14 cellular contexts compared by ENCODE assay signal in the genomic region with DNA sequence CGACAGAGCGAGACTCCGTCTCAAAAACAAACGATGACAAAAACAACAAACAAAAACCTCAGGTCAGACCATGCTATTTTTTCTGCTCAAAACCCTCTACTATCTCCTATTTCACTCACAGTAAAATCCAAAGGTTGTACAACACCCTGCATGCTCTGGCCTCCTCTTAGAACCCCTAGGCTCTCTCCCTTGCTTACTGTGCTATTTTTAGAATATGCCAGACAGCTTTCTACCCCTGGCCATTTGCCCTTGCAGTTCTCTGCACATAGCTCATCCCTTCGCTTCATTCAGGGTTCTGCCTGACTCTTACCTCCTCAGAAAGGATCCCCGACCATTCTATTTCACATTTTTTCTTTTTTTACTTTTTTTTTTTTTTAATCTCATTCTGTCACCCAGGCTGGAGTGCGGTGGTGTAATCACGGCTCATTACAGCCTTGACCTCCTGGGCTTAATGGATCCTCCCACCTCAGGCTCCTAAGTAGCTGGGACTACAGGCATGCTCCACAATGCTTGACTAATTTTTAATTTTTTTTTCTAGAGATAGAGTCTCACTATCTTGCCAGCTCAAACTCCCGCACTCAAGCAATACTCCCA. TPM values are rescaled to one million over a fixed set of nuclear protein-coding genes. Genes with fewer than 3 reads are reported as not detected.
A peak's percentile ranks its signal among the peaks of the same experiment; 100 is the strongest.
DNase-seq lines count a peak whose midpoint lies in the region; ATAC-seq and TF ChIP-seq lines count a peak whose summit lies in the region.
"Had no signal": no experiment of that assay in that cellular context is flagged by ENCODE, and none has a peak within 500 bp of the region (broad histone marks: within the 10 kb centered on the region; RNA-seq: fewer than 3 reads in every experiment).

No MANE protein-coding gene starts in this region.

- no peak overlapping the region for H3K4me3 ChIP-seq in BLaER1 treated with 17β-estradiol and CSF1 and Interleukin-3, amounts not matched to agents 10 nM and 100 nM
- no peak overlapping the region for H3K4me3 ChIP-seq in Loucy (ENCODE audit: low read length, poor library complexity, severe bottlenecking)
- H3K4me3 ChIP-seq in mesodermal cell (ENCODE audit: extremely low read depth, insufficient read depth, low read length, poor library complexity, severe bottlenecking), result no peak overlapping the region
- no peak overlapping the region for H3K4me3 ChIP-seq in transverse colon
- H3K4me3 ChIP-seq in lower leg skin (ENCODE audit: low read depth, poor library complexity, severe bottlenecking), result no peak overlapping the region
- H3K4me3 ChIP-seq in neuronal stem cell (ENCODE audit: low read length in 2 of 2), result no peak overlapping the region
- H3K4me3 ChIP-seq: HAP-1 had no signal

- no peak for TF ChIP-seq CTCF in Loucy (conservative IDR thresholded peaks at IDR 0.05; ENCODE audit: low read length)
- no peak for TF ChIP-seq CTCF in brain (conservative IDR thresholded peaks at IDR 0.05)
- TF ChIP-seq CTCF in transverse colon (IDR thresholded peaks at IDR 0.05), result no peak
- no peak for TF ChIP-seq CTCF in lower leg skin (IDR thresholded peaks at IDR 0.05)

- TF ChIP-seq EP300 in transverse colon (IDR thresholded peaks at IDR 0.05; ENCODE audit: low read depth), result no peak

- H3K9ac ChIP-seq in BLaER1 treated with 17β-estradiol and CSF1 and Interleukin-3, amounts not matched to agents 10 nM and 100 nM, result peak overlapping the region in 7 of 11 experiments; percentile 6 to 54 (median 35); a peak in 8 of 22 replicates
- H3K9ac ChIP-seq in Loucy (ENCODE audit: low read depth, low read length, poor library complexity, severe bottlenecking), result peak overlapping the region; percentile 22
- H3K9ac ChIP-seq in neuronal stem cell (ENCODE audit: low read depth, low read length, poor library complexity), result no peak overlapping the region

- H2BK5ac ChIP-seq in neuronal stem cell (ENCODE audit: low read length), result no peak overlapping the region

- no peak overlapping the region for H2BK15ac ChIP-seq in neuronal stem cell (ENCODE audit: low read length)

- no peak for DNase-seq in transverse colon
- DNase-seq in lower leg skin (ENCODE audit: low spot score in 2 of 2), result no peak
- DNase-seq in activated T-cell treated with anti-CD3 and anti-CD28 coated beads, Interleukin-2, amount 50 U/mL, for 4 hours, result no peak
- no peak for DNase-seq in neuronal stem cell (ENCODE audit: low spot score)
- DNase-seq: activated B cell treated with CpG ODN at 0.5 μM for 24 hours; effector memory CD4-positive, alpha-beta T cell; nucleus accumbens; stimulated activated CD4-positive, alpha-beta T cell treated with anti-CD3 and anti-CD28 coated beads, Interleukin-1b, Interleukin-23, amount 100 ng/mL, for 48 hours had no signal

- no peaks in the 10 kb centered on the region for H3K9me3 ChIP-seq in BLaER1 treated with 17β-estradiol and CSF1 and Interleukin-3, amounts not matched to agents 10 nM and 100 nM (replicated peaks in 1 of 11)
- H3K9me3 ChIP-seq in Loucy (ENCODE audit: insufficient read depth, low read depth, low read length) (no peaks in the 10 kb centered on the region), mesodermal cell (ENCODE audit: control insufficient read depth, low read length) (no peaks in the 10 kb centered on the region), transverse colon (no peaks in the 10 kb centered on the region), neuronal stem cell (replicated peaks in 1 of 2; ENCODE audit: control insufficient read depth in 2 of 2, insufficient read depth in 1 of 2, low read depth in 1 of 2, low read length in 2 of 2) (no peaks in the 10 kb centered on the region)
- H3K9me3 ChIP-seq: HAP-1 had no signal

- H2BK12ac ChIP-seq in neuronal stem cell (ENCODE audit: low read length), result no peak overlapping the region

- no peak overlapping the region for H3K4me3 Mint-ChIP-seq in brain
- H3K4me3 Mint-ChIP-seq in activated T-cell treated with anti-CD3 and anti-CD28 coated beads, Interleukin-2, amount 50 U/mL, for 4 hours, result no peak overlapping the region
- H3K4me3 Mint-ChIP-seq: activated B cell treated with CpG ODN at 0.5 μM for 24 hours had no signal

- no peak overlapping the region for H2BK120ac ChIP-seq in neuronal stem cell (ENCODE audit: low read depth, low read length)

- peaks cover 0 to 11% (median 0%) of the 10 kb centered on the region in 11 experiments; a peak in 3 of 22 replicates for H4K20me1 ChIP-seq in BLaER1 treated with 17β-estradiol and CSF1 and Interleukin-3, amounts not matched to agents 10 nM and 100 nM
- H4K20me1 ChIP-seq in Loucy (ENCODE audit: insufficient read depth, low read length, poor library complexity, severe bottlenecking), result no peaks in the 10 kb centered on the region

- no peak overlapping the region for H2AK5ac ChIP-seq in neuronal stem cell (ENCODE audit: low read depth, low read length)

- H3K9me3 Mint-ChIP-seq in brain, result no peaks in the 10 kb centered on the region
- H3K9me3 Mint-ChIP-seq in activated T-cell treated with anti-CD3 and anti-CD28 coated beads, Interleukin-2, amount 50 U/mL, for 4 hours, result no peaks in the 10 kb centered on the region
- H3K9me3 Mint-ChIP-seq: activated B cell treated with CpG ODN at 0.5 μM for 24 hours had no signal

- no peak overlapping the region for H3K18ac ChIP-seq in neuronal stem cell (ENCODE audit: low read length)

- no peaks in the 10 kb centered on the region for H3K9me2 ChIP-seq in Loucy (replicated peaks; ENCODE audit: low read depth, low read length)

- no peak for ATAC-seq in activated T-cell treated with anti-CD3 and anti-CD28 coated beads, Interleukin-2, amount 50 U/mL, for 4 hours

- H3K79me1 ChIP-seq in neuronal stem cell (ENCODE audit: low read depth, low read length), result peaks cover 2% of the 10 kb centered on the region

- no peak overlapping the region for H4K91ac ChIP-seq in neuronal stem cell (ENCODE audit: low read depth, low read length, poor library complexity)

- H3K23ac ChIP-seq in neuronal stem cell (ENCODE audit: low read depth, low read length, poor library complexity), result no peak overlapping the region

- peak overlapping the region; percentile 10 to 74 (median 54); a peak in 21 of 22 replicates for H3K4me2 ChIP-seq in BLaER1 treated with 17β-estradiol and CSF1 and Interleukin-3, amounts not matched to agents 10 nM and 100 nM
- H3K4me2 ChIP-seq in Loucy (ENCODE audit: low read depth, low read length, poor library complexity, severe bottlenecking), result no peak overlapping the region
- no peak overlapping the region for H3K4me2 ChIP-seq in neuronal stem cell (ENCODE audit: insufficient read depth, low read length, poor library complexity, severe bottlenecking)

- 82 to 94% methylated on average over 8 to 9 of the region's 9 CpGs for WGBS in mesodermal cell (ENCODE audit: insufficient coverage in 2 of 2), 2 experiments
- WGBS in transverse colon (ENCODE audit: low coverage in 1 of 2), 2 donors, result 85 to 92% methylated on average over 8 to 9 of the region's 9 CpGs
- 90 to 91% methylated on average over 9 of the region's 9 CpGs for WGBS in lower leg skin, 2 donors
- WGBS in neuronal stem cell (ENCODE audit: extremely low coverage in 2 of 2, insufficient read length in 2 of 2, insufficient replicate concordance in 1 of 2), 2 donors, result no CpG with 5 or more reads among the region's 9 CpGs

- H2AFZ ChIP-seq in Loucy (ENCODE audit: low read length) (no peak overlapping the region), neuronal stem cell (ENCODE audit: low read length) (no peak overlapping the region)

- H3F3A ChIP-seq in Loucy (ENCODE audit: low read depth), result no peaks in the 10 kb centered on the region

- peak overlapping the region in 4 of 5 experiments; percentile 47 to 94 (median 75) for H3K27ac Mint-ChIP-seq in brain
- H3K27ac Mint-ChIP-seq: activated B cell treated with CpG ODN at 0.5 μM for 24 hours had no signal

- peaks cover 15% of the 10 kb centered on the region for H3K4me1 Mint-ChIP-seq in brain
- peaks cover 6% of the 10 kb centered on the region for H3K4me1 Mint-ChIP-seq in activated T-cell treated with anti-CD3 and anti-CD28 coated beads, Interleukin-2, amount 50 U/mL, for 4 hours (ENCODE audit: low read depth)

- no peak overlapping the region for H4K8ac ChIP-seq in neuronal stem cell (ENCODE audit: low read depth, low read length)

- peaks cover 36% of the 10 kb centered on the region for H3K36me3 Mint-ChIP-seq in brain
- peaks cover 13% of the 10 kb centered on the region for H3K36me3 Mint-ChIP-seq in activated T-cell treated with anti-CD3 and anti-CD28 coated beads, Interleukin-2, amount 50 U/mL, for 4 hours (ENCODE audit: insufficient read depth)

- TF ChIP-seq POLR2A in transverse colon (IDR thresholded peaks at IDR 0.05) (no peak), lower leg skin (IDR thresholded peaks at IDR 0.05) (no peak)

- H3K27me3 Mint-ChIP-seq in brain, result no peaks in the 10 kb centered on the region
- no peaks in the 10 kb centered on the region for H3K27me3 Mint-ChIP-seq in activated T-cell treated with anti-CD3 and anti-CD28 coated beads, Interleukin-2, amount 50 U/mL, for 4 hours (ENCODE audit: low read depth)
- H3K27me3 Mint-ChIP-seq: activated B cell treated with CpG ODN at 0.5 μM for 24 hours had no signal

- H3K4ac ChIP-seq in neuronal stem cell (ENCODE audit: low read length), result no peak overlapping the region

- H3K27me3 ChIP-seq in BLaER1 treated with 17β-estradiol and CSF1 and Interleukin-3, amounts not matched to agents 10 nM and 100 nM, result no peaks in the 10 kb centered on the region
- no peaks in the 10 kb centered on the region for H3K27me3 ChIP-seq in Loucy (ENCODE audit: insufficient read depth, low read length, poor library complexity, severe bottlenecking)
- no peaks in the 10 kb centered on the region for H3K27me3 ChIP-seq in transverse colon
- H3K27me3 ChIP-seq in neuronal stem cell (ENCODE audit: control insufficient read depth in 3 of 3, insufficient read depth in 3 of 3, low read depth in 1 of 3, low read length in 3 of 3), result no peaks in the 10 kb centered on the region

- intact Hi-C loops in transverse colon (cut with DNase I; ENCODE audit: low total_unique reads) (no loop called here), lower leg skin (cut with DNase I; ENCODE audit: low total_unique reads) (no loop called here)

- H3K36me3 ChIP-seq in BLaER1 treated with 17β-estradiol and CSF1 and Interleukin-3, amounts not matched to agents 10 nM and 100 nM, result peaks cover 35 to 59% (median 39%) of the 10 kb centered on the region in 11 experiments
- H3K36me3 ChIP-seq in Loucy (ENCODE audit: insufficient read depth, low read length) (peaks cover 33% of the 10 kb centered on the region; the same call in 1 of the 2 replicates), mesodermal cell (ENCODE audit: control insufficient read depth, insufficient read depth, low read length) (peaks cover 23% of the 10 kb centered on the region), transverse colon (peaks cover 0 to 13% (median 2%) of the 10 kb centered on the region in 4 donors), neuronal stem cell (replicated peaks in 1 of 2; ENCODE audit: control insufficient read depth in 2 of 2, insufficient read depth in 2 of 2, low read length in 2 of 2) (peaks cover 5 to 7% of the 10 kb centered on the region in 2 donors)
- H3K36me3 ChIP-seq: HAP-1 had no signal

- peaks cover 19% of the 10 kb centered on the region for H3K79me2 ChIP-seq in Loucy (ENCODE audit: insufficient read depth, low read length)

- peak overlapping the region in 8 of 11 experiments; percentile 8 to 59 (median 41); a peak in 13 of 22 replicates for H3K27ac ChIP-seq in BLaER1 treated with 17β-estradiol and CSF1 and Interleukin-3, amounts not matched to agents 10 nM and 100 nM
- H3K27ac ChIP-seq in mesodermal cell (ENCODE audit: low read depth, low read length, severe bottlenecking) (peak overlapping the region; percentile 41), transverse colon (no peak overlapping the region), neuronal stem cell (replicated peaks; ENCODE audit: low read length) (no peak overlapping the region)

- peaks cover 18 to 37% (median 26%) of the 10 kb centered on the region in 10 experiments for H3K4me1 ChIP-seq in BLaER1 treated with 17β-estradiol and CSF1 and Interleukin-3, amounts not matched to agents 10 nM and 100 nM
- H3K4me1 ChIP-seq in Loucy (ENCODE audit: insufficient read depth, low read length, poor library complexity, severe bottlenecking) (peaks cover 20% of the 10 kb centered on the region), mesodermal cell (ENCODE audit: control insufficient read depth, insufficient read depth, low read length, poor library complexity, severe bottlenecking) (peaks cover 14% of the 10 kb centered on the region), transverse colon (no peaks in the 10 kb centered on the region), neuronal stem cell (ENCODE audit: control insufficient read depth in 2 of 2, insufficient read depth in 1 of 2, low read depth in 1 of 2, low read length in 2 of 2) (peaks cover 0 to 5% of the 10 kb centered on the region in 2 donors)

- no peak overlapping the region for H3K14ac ChIP-seq in neuronal stem cell (ENCODE audit: low read length)

- in situ Hi-C loops in transverse colon (cut with MboI; ENCODE audit: low pct_ligation_motif_present in 1 of 4, low pct_unique_long_range_greater_than_20kb in 1 of 4, low sequenced_read_pairs in 3 of 4), result no loop called here

RNA-seq across cellular contexts. Expression of a gene that starts 33.6 kb away (rescaled TPM):
- polyA plus RNA-seq in brain (ENCODE audit: insufficient read depth, low read depth, low replicate concordance), result 90.0 TPM
- 50.2 TPM for polyA plus RNA-seq in mesodermal cell (2013, experiment 1 of 2)
- polyA plus RNA-seq in mesodermal cell (2013, experiment 2 of 2), result 50.0 TPM
- 10 to 100 TPM; 14.3 to 24.8 (median 20.2) TPM for total RNA-seq in transverse colon
- 10 to 100 TPM; 16.9 to 21.0 (median 18.7) TPM for total RNA-seq in lower leg skin
- total RNA-seq in activated T-cell treated with anti-CD3 and anti-CD28 coated beads, Interleukin-2, amount 50 U/mL, for 4 hours, result 10 to 100 TPM; 23.3 to 27.5 (median 25.7) TPM
- 37.3 TPM for polyA plus RNA-seq in neuronal stem cell (2013, experiment 1 of 2)
- 36.0 TPM for polyA plus RNA-seq in neuronal stem cell (2013, experiment 2 of 2)

RNA-seq across cellular contexts. Expression of a gene that starts 35.9 kb away (rescaled TPM):
- polyA plus RNA-seq in brain (ENCODE audit: insufficient read depth, low read depth, low replicate concordance), result not detected
- polyA plus RNA-seq in mesodermal cell (2013, experiment 1 of 2), result 0.07 TPM
- 0.10 TPM for polyA plus RNA-seq in mesodermal cell (2013, experiment 2 of 2)
- under 1 TPM in 1 of 4 donors, not detected in 3; 0.16 TPM for total RNA-seq in transverse colon
- under 1 TPM in 3 of 4 donors, not detected in 1; 0.13 to 0.20 (median 0.13) TPM for total RNA-seq in lower leg skin
- not detected for total RNA-seq in activated T-cell treated with anti-CD3 and anti-CD28 coated beads, Interleukin-2, amount 50 U/mL, for 4 hours
- 0.21 TPM for polyA plus RNA-seq in neuronal stem cell (2013, experiment 1 of 2)
- polyA plus RNA-seq in neuronal stem cell (2013, experiment 2 of 2), result 0.18 TPM
- total RNA-seq: activated B cell treated with CpG ODN at 0.5 μM for 24 hours, SK-MEL-5 had no signal

RNA-seq across cellular contexts. Expression of a gene that starts 52.6 kb away (rescaled TPM):
- polyA plus RNA-seq in brain (ENCODE audit: insufficient read depth, low read depth, low replicate concordance), result 8.7 TPM
- 25.2 TPM for polyA plus RNA-seq in mesodermal cell (2013, experiment 1 of 2)
- 22.5 TPM for polyA plus RNA-seq in mesodermal cell (2013, experiment 2 of 2)
- total RNA-seq in transverse colon (1 to 10 TPM in 1 of 4 donors, under 1 TPM in 3; 0.37 to 6.8 (median 0.67) TPM), lower leg skin (1 to 10 TPM; 2.0 to 3.4 (median 2.7) TPM)
- 1 to 10 TPM in 1 of 3 donors, under 1 TPM in 2; 0.63 to 1.0 (median 0.63) TPM for total RNA-seq in activated T-cell treated with anti-CD3 and anti-CD28 coated beads, Interleukin-2, amount 50 U/mL, for 4 hours
- 47.1 TPM for polyA plus RNA-seq in neuronal stem cell (2013, experiment 1 of 2)
- polyA plus RNA-seq in neuronal stem cell (2013, experiment 2 of 2), result 47.3 TPM

Comparison
In these comparisons a context has a peak if more than half of its experiments do, and no peak if none do; other contexts are left out.
1. H3K27ac ChIP-seq: peak in BLaER1 treated with 17β-estradiol and CSF1 and Interleukin-3, amounts not matched to agents 10 nM and 100 nM (8 of 11) and mesodermal cell (single experiment); none in transverse colon (0 of 4) and neuronal stem cell (single experiment).
2. H3K4me2 ChIP-seq: peak in BLaER1 treated with 17β-estradiol and CSF1 and Interleukin-3, amounts not matched to agents 10 nM and 100 nM (11 of 11); none in Loucy (single experiment) and neuronal stem cell (single experiment).